Comparison of ENCODE assay signal across 10 cellular contexts in the genomic region with DNA sequence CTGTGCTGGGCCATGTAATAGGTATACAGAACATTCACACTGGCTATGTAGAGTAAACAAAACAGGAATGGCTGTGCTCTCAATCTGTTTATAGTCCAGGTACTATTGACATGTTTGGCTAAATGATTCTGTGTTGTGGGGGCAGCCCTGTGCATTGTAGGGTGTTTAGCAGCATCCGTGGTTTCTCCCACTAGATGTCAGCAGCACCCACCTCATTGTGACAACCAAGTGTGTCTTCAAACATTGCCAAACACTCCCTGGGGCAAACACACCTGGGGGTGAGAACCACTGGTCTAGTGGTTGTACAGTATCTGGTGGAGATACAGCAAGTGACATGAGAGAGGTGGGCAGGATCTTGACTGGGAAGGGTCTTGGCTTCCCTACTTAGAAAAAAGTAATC.
DNase-seq lines count a peak whose midpoint lies in the region; ATAC-seq and TF ChIP-seq lines count a peak whose summit lies in the region.
"Had no signal": no experiment of that assay in that cellular context is flagged by ENCODE, and none has a peak within 500 bp of the region (broad histone marks: within the 10 kb centered on the region; RNA-seq: fewer than 3 reads in every experiment).

No MANE protein-coding gene starts in this region.

- H3K27ac Mint-ChIP-seq in GM23338, result no peak overlapping the region
- H3K27ac Mint-ChIP-seq: activated naive CD4-positive, alpha-beta T cell treated with anti-CD3 and anti-CD28 coated beads, Interleukin-2, amount 10 ng/mL, durations not matched to agents 7 days and 5 days had no signal

- H3K4me3 Mint-ChIP-seq in GM23338, result no peak overlapping the region
- H3K4me3 Mint-ChIP-seq: activated naive CD4-positive, alpha-beta T cell treated with anti-CD3 and anti-CD28 coated beads, Interleukin-2, amount 10 ng/mL, durations not matched to agents 7 days and 5 days had no signal

- H3K27me3 Mint-ChIP-seq in GM23338 (ENCODE audit: insufficient read depth, low read depth, poor library complexity), result peaks cover 2% of the 10 kb centered on the region

- no peaks in the 10 kb centered on the region for H3K9me2 ChIP-seq in GM23338 (ENCODE audit: insufficient read depth)

- no peaks in the 10 kb centered on the region for H3K36me3 Mint-ChIP-seq in GM23338 (ENCODE audit: low read depth)
- H3K36me3 Mint-ChIP-seq: activated naive CD4-positive, alpha-beta T cell treated with anti-CD3 and anti-CD28 coated beads, Interleukin-2, amount 10 ng/mL, durations not matched to agents 7 days and 5 days had no signal

- no peaks in the 10 kb centered on the region for H3K27me3 ChIP-seq in GM23338 (ENCODE audit: insufficient read depth)

- no peak overlapping the region for H3K4me3 ChIP-seq in GM23338

- H3K4me1 ChIP-seq in GM23338 (ENCODE audit: insufficient read depth), result peaks cover 8% of the 10 kb centered on the region

- no peak overlapping the region for H2AFZ ChIP-seq in GM23338

- TF ChIP-seq CTCF in GM23338 (conservative IDR thresholded peaks at IDR 0.05; ENCODE audit: low read depth in 2 of 2), result peak; percentile 53 to 78

- H3F3A ChIP-seq in GM23338 (replicated peaks; ENCODE audit: low read depth), result no peaks in the 10 kb centered on the region

- no peaks in the 10 kb centered on the region for H3K79me2 ChIP-seq in GM23338 (replicated peaks; ENCODE audit: insufficient read depth)

- no peak overlapping the region for H3K27ac ChIP-seq in GM23338 (ENCODE audit: low read depth)

- ATAC-seq in GM23338 (peak; percentile 81), GM21526 (IDR thresholded peaks at IDR 0.05; ENCODE audit: low FRiP score, unreplicated experiment) (no peak)

- H3K4me2 ChIP-seq in GM23338, result no peak overlapping the region

- H3K9me3 Mint-ChIP-seq in GM23338, result no peaks in the 10 kb centered on the region
- H3K9me3 Mint-ChIP-seq: activated naive CD4-positive, alpha-beta T cell treated with anti-CD3 and anti-CD28 coated beads, Interleukin-2, amount 10 ng/mL, durations not matched to agents 7 days and 5 days had no signal

- DNase-seq in Daoy (ENCODE audit: low read depth) (peak; percentile 19), GM23338 (ENCODE audit: low spot score) (peak; percentile 57), RPMI7951 (ENCODE audit: low read depth) (peak; percentile 16), kidney tubule cell (ENCODE audit: low spot score) (peak; percentile 25), AG08396 (ENCODE audit: low spot score) (no peak)
- DNase-seq in effector CD8-positive, alpha-beta T cell (lab: John Stamatoyannopoulos, UW), result no peak
- DNase-seq in activated effector memory CD4-positive, alpha-beta T cell treated with anti-CD3 and anti-CD28 coated beads, Interleukin-2, amount 50 U/mL, for 16 hours, result no peak
- DNase-seq: activated naive CD4-positive, alpha-beta T cell treated with anti-CD3 and anti-CD28 coated beads, Interleukin-2, amount 10 ng/mL, durations not matched to agents 7 days and 5 days; stimulated activated CD4-positive, alpha-beta T cell treated with anti-CD3 and anti-CD28 coated beads, Interleukin-4, amount 100 ng/mL, for 4 hours had no signal

- H3K4me1 Mint-ChIP-seq in GM23338, result peaks cover 7% of the 10 kb centered on the region
- H3K4me1 Mint-ChIP-seq: activated naive CD4-positive, alpha-beta T cell treated with anti-CD3 and anti-CD28 coated beads, Interleukin-2, amount 10 ng/mL, durations not matched to agents 7 days and 5 days had no signal

- H4K20me1 ChIP-seq in GM23338 (replicated peaks; ENCODE audit: insufficient read depth), result no peaks in the 10 kb centered on the region

- no peaks in the 10 kb centered on the region for H3K36me3 ChIP-seq in GM23338 (ENCODE audit: insufficient read depth)

TF ChIP-seq in GM23338, 12 proteins besides CTCF, POLR2A, EP300 and RAD21:
- TF ChIP-seq ZNF462 (CRISPR knock-in tag; IDR thresholded peaks at IDR 0.05) (no peak), EZH2phosphoT487 (IDR thresholded peaks at IDR 0.05; ENCODE audit: unreplicated experiment) (no peak), JUNB (IDR thresholded peaks at IDR 0.05; ENCODE audit: unreplicated experiment) (no peak), ETS1 (IDR thresholded peaks at IDR 0.05) (no peak)
TF ChIP-seq in GM23338: peak in this region for 0.

Comparison
In these comparisons a context has a peak if more than half of its experiments do, and no peak if none do; other contexts are left out.
1. DNase-seq: peak in Daoy (single experiment), GM23338 (single experiment), RPMI7951 (single experiment) and kidney tubule cell (single experiment); none in effector CD8-positive, alpha-beta T cell (single experiment), AG08396 (single experiment) and activated effector memory CD4-positive, alpha-beta T cell treated with anti-CD3 and anti-CD28 coated beads, Interleukin-2, amount 50 U/mL, for 16 hours (single experiment).